In genomic region chr13:39765801-39766463, GRCh38 we compare ENCODE assay signal across 8 cellular contexts.
DNase-seq lines count a peak whose midpoint lies in the region; ATAC-seq and TF ChIP-seq lines count a peak whose summit lies in the region.
"Had no signal": no experiment of that assay in that cellular context is flagged by ENCODE, and none has a peak within 500 bp of the region (broad histone marks: within the 10 kb centered on the region; RNA-seq: fewer than 3 reads in every experiment).

No MANE protein-coding gene starts in this region.

- H3K27ac ChIP-seq in body of pancreas (no peak overlapping the region), thyroid gland (no peak overlapping the region), spleen (no peak overlapping the region)
- H3K27ac ChIP-seq: thoracic aorta had no signal

- H3K9me3 ChIP-seq in body of pancreas (no peaks in the 10 kb centered on the region), thyroid gland (no peaks in the 10 kb centered on the region), spleen (peaks cover 0 to 11% (median 0%) of the 10 kb centered on the region in 8 donors)
- H3K9me3 ChIP-seq: thoracic aorta had no signal

- H3K27me3 ChIP-seq in body of pancreas = no peaks in the 10 kb centered on the region
- H3K27me3 ChIP-seq in thyroid gland = no peaks in the 10 kb centered on the region
- H3K27me3 ChIP-seq in spleen (replicated peaks in 1 of 7) = no peaks in the 10 kb centered on the region

- WGBS in body of pancreas, 2 donors = 45 to 58% methylated on average over 2 of the region's 2 CpGs
- 41 to 46% methylated on average over 2 of the region's 2 CpGs for WGBS in thyroid gland, 2 donors
- WGBS in spleen, 5 donors = 47 to 64% (median 49%) methylated on average over 2 of the region's 2 CpGs

- H3K4me1 ChIP-seq in body of pancreas (peaks cover 6% of the 10 kb centered on the region), thyroid gland (peaks cover 23% of the 10 kb centered on the region in 2 donors), spleen (peaks cover 0 to 8% (median 4%) of the 10 kb centered on the region in 6 donors)

- peak; percentile 28 for DNase-seq in HCEC 1CT
- DNase-seq in NCI-H446 treated with DMSO at 0.1 percent for 48 hours (lab: John Stamatoyannopoulos, UW) = peak; percentile 100
- DNase-seq in body of pancreas = peak in 3 of 4 donors; percentile 44 to 50 (median 49)
- DNase-seq in left lobe of liver (ENCODE audit: low spot score) = peak; percentile 77
- DNase-seq in thyroid gland = peak; percentile 70 to 76
- DNase-seq in central memory CD4-positive, alpha-beta T cell = no peak
- no peak for DNase-seq in spleen

- intact Hi-C loops in body of pancreas (cut with DNase I) (no loop called here), thyroid gland (cut with DNase I) (no loop called here), spleen (cut with DNase I; ENCODE audit: low total_unique reads) (loop anchor here (10.0 kb wide), 1 partner anchor 919 kb away; no protein-coding TSS in a partner anchor)

- ATAC-seq in body of pancreas = peak; percentile 59
- peak; percentile 95 for ATAC-seq in left lobe of liver

- H3K4me3 ChIP-seq in body of pancreas = no peak overlapping the region
- no peak overlapping the region for H3K4me3 ChIP-seq in thyroid gland (replicated peaks in 1 of 3)
- no peak overlapping the region for H3K4me3 ChIP-seq in spleen
- H3K4me3 ChIP-seq: thoracic aorta had no signal

- TF ChIP-seq CTCF in body of pancreas (IDR thresholded peaks at IDR 0.05) = peak in 4 of 7 experiments; percentile 23 to 42 (median 33)
- TF ChIP-seq CTCF in thyroid gland (IDR thresholded peaks at IDR 0.05) = peak in 3 of 6 experiments; percentile 37 to 52 (median 45)
- peak in 5 of 11 experiments; percentile 13 to 48 (median 22) for TF ChIP-seq CTCF in spleen (IDR thresholded peaks at IDR 0.05 in 8 of 11, conservative IDR thresholded peaks at IDR 0.05 in 3 of 11)

- H3K36me3 ChIP-seq in body of pancreas (replicated peaks in 1 of 2; ENCODE audit: insufficient read depth in 1 of 2, low read depth in 2 of 2) = no peaks in the 10 kb centered on the region
- H3K36me3 ChIP-seq in thyroid gland = no peaks in the 10 kb centered on the region
- no peaks in the 10 kb centered on the region for H3K36me3 ChIP-seq in spleen
- H3K36me3 ChIP-seq: thoracic aorta had no signal

- no peak for TF ChIP-seq POLR2A in body of pancreas (IDR thresholded peaks at IDR 0.05)
- no peak for TF ChIP-seq POLR2A in thyroid gland (IDR thresholded peaks at IDR 0.05)
- no peak for TF ChIP-seq POLR2A in spleen (IDR thresholded peaks at IDR 0.05)

Comparison
In these comparisons a context has a peak if more than half of its experiments do, and no peak if none do; other contexts are left out.
1. DNase-seq: peak in HCEC 1CT (single experiment), NCI-H446 treated with DMSO at 0.1 percent for 48 hours (single experiment), body of pancreas (3 of 4), left lobe of liver (single experiment) and thyroid gland (2 of 2); none in central memory CD4-positive, alpha-beta T cell (single experiment) and spleen (single experiment).